7 cellular contexts compared by ENCODE assay signal in the genomic region with DNA sequence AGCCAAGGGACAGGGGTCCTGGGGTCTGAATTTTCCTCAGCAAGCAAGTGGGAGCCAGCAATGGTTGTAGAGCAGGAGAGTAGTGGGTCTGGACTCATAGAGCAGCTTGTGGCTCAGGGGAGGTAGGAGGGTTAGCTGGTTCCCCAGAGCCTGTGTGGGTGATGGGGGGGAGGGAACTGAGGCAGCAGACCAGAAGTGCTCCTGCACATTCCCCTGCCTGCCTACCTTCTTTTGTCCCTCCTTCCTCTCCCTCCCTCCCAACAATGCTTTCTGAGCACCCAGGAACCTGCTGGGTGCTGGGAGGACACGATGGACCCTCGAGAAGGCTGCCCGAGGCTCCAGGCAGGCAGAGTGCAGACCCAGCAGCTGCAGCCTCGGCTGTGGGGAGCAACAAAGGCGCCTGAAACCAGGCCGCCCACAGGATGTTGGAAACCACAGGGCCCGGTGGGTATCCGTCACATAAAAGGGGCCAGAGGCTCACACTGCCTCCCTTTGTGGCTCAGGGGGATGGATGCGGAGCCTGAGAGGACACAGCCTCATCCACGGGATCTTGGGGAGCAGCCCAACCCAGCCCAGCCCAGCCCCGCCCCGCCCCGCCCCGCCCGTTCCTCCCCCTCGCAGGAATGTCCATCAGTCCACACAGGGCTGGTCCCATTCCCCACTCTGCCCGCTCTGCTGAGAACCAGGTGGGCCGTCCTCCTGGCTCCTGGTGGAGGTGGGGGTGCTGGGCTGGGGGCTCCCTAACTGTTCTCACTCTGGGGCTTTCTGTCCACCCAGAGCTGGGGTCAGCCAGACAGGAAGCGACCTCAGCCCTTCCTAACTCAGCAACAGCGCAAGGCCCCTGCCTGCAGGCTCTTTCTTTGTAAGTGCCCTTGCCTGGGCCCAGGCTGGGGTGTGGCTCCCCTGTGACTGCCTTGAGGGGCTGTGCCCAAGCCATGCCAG. TPM values are rescaled to one million over a fixed set of nuclear protein-coding genes. Genes with fewer than 3 reads are reported as not detected.
DNase-seq lines count a peak whose midpoint lies in the region; ATAC-seq and TF ChIP-seq lines count a peak whose summit lies in the region.

No MANE protein-coding gene starts in this region.

- 28 to 100% (median 29%) methylated on average over 2 to 20 of the region's 20 CpGs for WGBS in stomach, 5 donors

- H3K27me3 ChIP-seq in stomach (peaks cover 0 to 38% (median 9%) of the 10 kb centered on the region in 3 donors), colonic mucosa (no peaks in the 10 kb centered on the region)

- TF ChIP-seq POLR2A in stomach (IDR thresholded peaks at IDR 0.05): no peak

- no peak for TF ChIP-seq EP300 in stomach (IDR thresholded peaks at IDR 0.05)

- H3K36me3 ChIP-seq in stomach (peaks cover 0 to 25% (median 21%) of the 10 kb centered on the region in 4 donors), colonic mucosa (no peaks in the 10 kb centered on the region)

- ATAC-seq in GM19328 (IDR thresholded peaks at IDR 0.05; ENCODE audit: unreplicated experiment) (peak; percentile 52), HG03378 (IDR thresholded peaks at IDR 0.05; ENCODE audit: unreplicated experiment) (peak; percentile 49)

- H3K9me3 ChIP-seq in stomach (no peaks in the 10 kb centered on the region), colonic mucosa (no peaks in the 10 kb centered on the region)

- TF ChIP-seq CTCF in stomach (IDR thresholded peaks at IDR 0.05) (no peak), colonic mucosa (IDR thresholded peaks at IDR 0.05) (no peak)

- intact Hi-C loops in stomach (cut with DNase I; ENCODE audit: low total_unique reads) (no loop called here), colonic mucosa (cut with DNase I) (no loop called here)

- H3K9ac ChIP-seq in colonic mucosa (ENCODE audit: low read depth in 2 of 2, low read length in 2 of 2): no peak overlapping the region

- H3K4me3 ChIP-seq in stomach: no peak overlapping the region
- H3K4me3 ChIP-seq in colonic mucosa: no peak overlapping the region

- H3K4me1 ChIP-seq in stomach: peaks cover 0 to 32% (median 14%) of the 10 kb centered on the region in 4 donors
- H3K4me1 ChIP-seq in colonic mucosa: no peaks in the 10 kb centered on the region

- peak; percentile 77 for DNase-seq in activated CD4-positive, alpha-beta T cell treated with anti-CD3 and anti-CD28 coated beads for 48 hours
- peak; percentile 76 for DNase-seq in foreskin melanocyte
- peak; percentile 45 for DNase-seq in stomach
- DNase-seq in NCI-H1436 (lab: John Stamatoyannopoulos, UW): no peak
- DNase-seq in colonic mucosa: no peak

- H3K27ac ChIP-seq in stomach (peak overlapping the region in 2 of 5 donors; percentile 30 to 38), colonic mucosa (no peak overlapping the region)

RNA-seq across cellular contexts. Expression of a gene that starts 1.7 kb away (rescaled TPM):
- 10 to 100 TPM in 2 of 5 donors, 1 to 10 TPM in 2, not detected in 1; 1.7 to 17.0 (median 12.8) TPM for total RNA-seq in stomach
- polyA plus RNA-seq in stomach: under 1 TPM; 0.45 to 0.50 (median 0.46) TPM
- 1 to 10 TPM in 1 of 2 donors, under 1 TPM in 1; 0.93 to 2.0 TPM for total RNA-seq in colonic mucosa

RNA-seq across cellular contexts. Expression of a gene that starts 32.5 kb away (rescaled TPM):
- total RNA-seq in stomach (10 to 100 TPM in 1 of 5 donors, 1 to 10 TPM in 4; 5.1 to 19.7 (median 8.0) TPM), colonic mucosa (1 to 10 TPM; 3.5 to 6.3 TPM)
- 1 to 10 TPM in 1 of 3 donors, under 1 TPM in 2; 0.76 to 1.3 (median 1.00) TPM for polyA plus RNA-seq in stomach

Comparison
In these comparisons a context has a peak if more than half of its experiments do, and no peak if none do; other contexts are left out.
1. DNase-seq: peak in activated CD4-positive, alpha-beta T cell treated with anti-CD3 and anti-CD28 coated beads for 48 hours (single experiment), foreskin melanocyte (single experiment) and stomach (single experiment); none in NCI-H1436 (single experiment) and colonic mucosa (single experiment).